In genomic region chr6:104896914-104897313, GRCh38 we compare ENCODE assay signal across 1 cellular context.
TF ChIP-seq lines count a peak whose summit lies in the region.

No MANE protein-coding gene starts in this region.

TF ChIP-seq in GM23338, 12 proteins besides CTCF, POLR2A, EP300 and RAD21 (continued from another document):
- no peak for TF ChIP-seq REST (IDR thresholded peaks at IDR 0.05; ENCODE audit: unreplicated experiment)
- no peak for TF ChIP-seq ETS1 (IDR thresholded peaks at IDR 0.05)
- TF ChIP-seq ZNF331 (CRISPR knock-in tag; IDR thresholded peaks at IDR 0.05; ENCODE audit: low read depth) = no peak
- no peak for TF ChIP-seq NANOG (IDR thresholded peaks at IDR 0.05; ENCODE audit: borderline replicate concordance)
